ENCODE assay signal across 11 cellular contexts in genomic region chr6:39137235-39137634, GRCh38. TPM values are rescaled to one million over a fixed set of nuclear protein-coding genes. Genes with fewer than 3 reads are reported as not detected.
DNase-seq lines count a peak whose midpoint lies in the region; ATAC-seq and TF ChIP-seq lines count a peak whose summit lies in the region.
"Had no signal": no experiment of that assay in that cellular context is flagged by ENCODE, and none has a peak within 500 bp of the region (broad histone marks: within the 10 kb centered on the region; RNA-seq: fewer than 3 reads in every experiment).

No MANE protein-coding gene starts in this region.

- no peaks in the 10 kb centered on the region for H3K36me3 ChIP-seq in uterus

- H3K9me3 Mint-ChIP-seq in stimulated activated memory B cell treated with anti-CD40 and anti-IgM and Interleukin-4, amounts not matched to agents 10 μg/mL and 1 μg/mL and 100 μg/mL, for 72 hours = no peaks in the 10 kb centered on the region

- TF ChIP-seq POLR2A in uterus (IDR thresholded peaks at IDR 0.05) = no peak

- peak; percentile 22 for DNase-seq in activated CD8-positive, alpha-beta memory T cell treated with anti-CD3 and anti-CD28 coated beads, Interleukin-2, amount 50 U/mL, for 4 hours
- no peak for DNase-seq in activated CD8-positive, alpha-beta memory T cell treated with anti-CD3 and anti-CD28 coated beads, Interleukin-2, amount 50 U/mL, for 48 hours
- DNase-seq in T1000 (lab: John Stamatoyannopoulos, UW) (peak; percentile 6), fibroblast of villous mesenchyme (ENCODE audit: low read depth) (peak; percentile 42), uterus (no peak)
- peak; percentile 13 for DNase-seq in stimulated activated CD8-positive, alpha-beta memory T cell treated with anti-CD3 and anti-CD28 coated beads, Interleukin-12 subunit alpha, Interleukin-12 subunit beta, amount 100 ng/mL, for 1 hour (ENCODE audit: low read depth)

- TF ChIP-seq CTCF in fibroblast of villous mesenchyme (IDR thresholded peaks at IDR 0.05; ENCODE audit: insufficient read depth, low read depth, low read length) (no peak), uterus (IDR thresholded peaks at IDR 0.05) (no peak)

- no peak overlapping the region for H3K4me3 Mint-ChIP-seq in stimulated activated memory B cell treated with anti-CD40 and anti-IgM and Interleukin-4, amounts not matched to agents 10 μg/mL and 1 μg/mL and 100 μg/mL, for 72 hours
- H3K4me3 Mint-ChIP-seq: memory B cell; stimulated activated naive CD8-positive, alpha-beta T cell treated with anti-CD3 and anti-CD28 coated beads, Interleukin-15, amount 100 ng/mL, for 72 hours had no signal

- H3K4me1 ChIP-seq in uterus = no peaks in the 10 kb centered on the region

- H3K27me3 Mint-ChIP-seq in stimulated activated memory B cell treated with anti-CD40 and anti-IgM and Interleukin-4, amounts not matched to agents 10 μg/mL and 1 μg/mL and 100 μg/mL, for 72 hours = peaks cover 19% of the 10 kb centered on the region

- no peak overlapping the region for H3K27ac ChIP-seq in uterus
- H3K27ac ChIP-seq: C4-2B had no signal

- H3K27me3 ChIP-seq in uterus = no peaks in the 10 kb centered on the region

- H3K4me3 ChIP-seq in fibroblast of villous mesenchyme (ENCODE audit: low read depth, low read length) (no peak overlapping the region), uterus (no peak overlapping the region)

- no peak overlapping the region for H3K27ac Mint-ChIP-seq in stimulated activated memory B cell treated with anti-CD40 and anti-IgM and Interleukin-4, amounts not matched to agents 10 μg/mL and 1 μg/mL and 100 μg/mL, for 72 hours
- H3K27ac Mint-ChIP-seq: memory B cell; stimulated activated naive CD8-positive, alpha-beta T cell treated with anti-CD3 and anti-CD28 coated beads, Interleukin-15, amount 100 ng/mL, for 72 hours had no signal

- H3K9me3 ChIP-seq in uterus = no peaks in the 10 kb centered on the region

- no peaks in the 10 kb centered on the region for H3K36me3 Mint-ChIP-seq in stimulated activated memory B cell treated with anti-CD40 and anti-IgM and Interleukin-4, amounts not matched to agents 10 μg/mL and 1 μg/mL and 100 μg/mL, for 72 hours
- H3K36me3 Mint-ChIP-seq: memory B cell had no signal

- ATAC-seq in stimulated activated memory B cell treated with anti-CD40 and anti-IgM and Interleukin-4, amounts not matched to agents 10 μg/mL and 1 μg/mL and 100 μg/mL, for 72 hours = no peak
- no peak for ATAC-seq in GM18867 (IDR thresholded peaks at IDR 0.05; ENCODE audit: unreplicated experiment)
- ATAC-seq: stimulated activated naive CD8-positive, alpha-beta T cell treated with anti-CD3 and anti-CD28 coated beads, Interleukin-15, amount 100 ng/mL, for 72 hours had no signal

- H3K4me1 Mint-ChIP-seq in stimulated activated memory B cell treated with anti-CD40 and anti-IgM and Interleukin-4, amounts not matched to agents 10 μg/mL and 1 μg/mL and 100 μg/mL, for 72 hours = no peaks in the 10 kb centered on the region
- H3K4me1 Mint-ChIP-seq: memory B cell; stimulated activated naive CD8-positive, alpha-beta T cell treated with anti-CD3 and anti-CD28 coated beads, Interleukin-15, amount 100 ng/mL, for 72 hours had no signal

- intact Hi-C loops in uterus (cut with DNase I; ENCODE audit: low total_unique reads) = no loop called here

RNA-seq across cellular contexts. Expression of gene SAYSD1, which starts 22.2 kb away (rescaled TPM):
- total RNA-seq in fibroblast of villous mesenchyme (14.2 and 17.7 TPM in 2 replicates), uterus (10 to 100 TPM; 10.3 to 34.8 (median 15.9) TPM)

Comparison
In these comparisons a context has a peak if more than half of its experiments do, and no peak if none do; other contexts are left out.
1. DNase-seq: peak in activated CD8-positive, alpha-beta memory T cell treated with anti-CD3 and anti-CD28 coated beads, Interleukin-2, amount 50 U/mL, for 4 hours (single experiment), T1000 (single experiment), fibroblast of villous mesenchyme (single experiment) and stimulated activated CD8-positive, alpha-beta memory T cell treated with anti-CD3 and anti-CD28 coated beads, Interleukin-12 subunit alpha, Interleukin-12 subunit beta, amount 100 ng/mL, for 1 hour (single experiment); none in activated CD8-positive, alpha-beta memory T cell treated with anti-CD3 and anti-CD28 coated beads, Interleukin-2, amount 50 U/mL, for 48 hours (single experiment) and uterus (0 of 2).